ENCODE assay signal across 17 cellular contexts in genomic region chr10:77223532-77224460, GRCh38.
A peak's percentile ranks its signal among the peaks of the same experiment; 100 is the strongest.
DNase-seq lines count a peak whose midpoint lies in the region; TF ChIP-seq lines count a peak whose summit lies in the region.
"Had no signal": no experiment of that assay in that cellular context is flagged by ENCODE, and none has a peak within 500 bp of the region (broad histone marks: within the 10 kb centered on the region; RNA-seq: fewer than 3 reads in every experiment).

No MANE protein-coding gene starts in this region.

- intact Hi-C loops in thyroid gland (cut with DNase I), result no loop called here

- WGBS in thyroid gland, 2 donors, result 71 to 73% methylated on average over 9 of the region's 9 CpGs

- no peak for TF ChIP-seq POLR2A in thyroid gland (IDR thresholded peaks at IDR 0.05)

- no peaks in the 10 kb centered on the region for H3K27me3 ChIP-seq in thyroid gland

- TF ChIP-seq CTCF in thyroid gland (IDR thresholded peaks at IDR 0.05), result no peak

- H3K4me1 ChIP-seq in thyroid gland, result peaks cover 21 to 23% of the 10 kb centered on the region in 2 donors
- H3K4me1 ChIP-seq: esophagus squamous epithelium, heart right ventricle had no signal

- peak overlapping the region; percentile 51 to 79 (median 68) for H3K27ac ChIP-seq in thyroid gland
- H3K27ac ChIP-seq: esophagus squamous epithelium, heart right ventricle had no signal

- peak; percentile 22 for DNase-seq in NCI-H510A treated with DMSO at 0.1 percent for 48 hours (lab: John Stamatoyannopoulos, UW)
- DNase-seq in NCI-H510A (lab: John Stamatoyannopoulos, UW), result no peak
- DNase-seq in NCI-H2171 (lab: John Stamatoyannopoulos, UW), result peak; percentile 13
- DNase-seq in amniotic epithelial cell (ENCODE audit: low read depth), result peak; percentile 21
- DNase-seq in thyroid gland, result peak; percentile 80 to 86
- DNase-seq in effector CD4-positive, alpha-beta T cell, result no peak
- DNase-seq in NCI-H2107 treated with DMSO at 0.1 percent for 48 hours (lab: John Stamatoyannopoulos, UW; ENCODE audit: unreplicated experiment), result no peak
- no peak for DNase-seq in AML-193 (lab: John Stamatoyannopoulos, UW)
- DNase-seq: 8988T, activated B cell treated with CpG ODN at 0.5 μM for 24 hours, C1 segment of cervical spinal cord, DMS79, esophagus squamous epithelium, heart right ventricle, Karpas-422, NCI-H2029 treated with DMSO at 0.1 percent for 48 hours, NCI-H774 had no signal

- no peak overlapping the region for H3K4me3 ChIP-seq in thyroid gland (replicated peaks in 1 of 3)
- H3K4me3 ChIP-seq: esophagus squamous epithelium, heart right ventricle had no signal

- H3K9me3 ChIP-seq in thyroid gland, result no peaks in the 10 kb centered on the region
- H3K9me3 ChIP-seq: esophagus squamous epithelium, heart right ventricle had no signal

- no peaks in the 10 kb centered on the region for H3K36me3 ChIP-seq in thyroid gland
- H3K36me3 ChIP-seq: esophagus squamous epithelium, heart right ventricle had no signal

Comparison
In these comparisons a context has a peak if more than half of its experiments do, and no peak if none do; other contexts are left out.
1. DNase-seq: peak in NCI-H510A treated with DMSO at 0.1 percent for 48 hours (single experiment), NCI-H2171 (single experiment), amniotic epithelial cell (single experiment) and thyroid gland (2 of 2); none in NCI-H510A (single experiment), effector CD4-positive, alpha-beta T cell (single experiment), NCI-H2107 treated with DMSO at 0.1 percent for 48 hours (single experiment) and AML-193 (0 of 2).